18 cellular contexts compared by ENCODE assay signal in genomic region chr1:240998024-240998423, GRCh38.
DNase-seq lines count a peak whose midpoint lies in the region; ATAC-seq and TF ChIP-seq lines count a peak whose summit lies in the region.
"Had no signal": no experiment of that assay in that cellular context is flagged by ENCODE, and none has a peak within 500 bp of the region (broad histone marks: within the 10 kb centered on the region; RNA-seq: fewer than 3 reads in every experiment).

No MANE protein-coding gene starts in this region.

- DNase-seq in AG08396 (ENCODE audit: low spot score) = peak; percentile 8
- DNase-seq in GM04504 (ENCODE audit: low read depth) = peak; percentile 16
- peak; percentile 74 for DNase-seq in astrocyte of the hippocampus (ENCODE audit: low read depth, low spot score)
- DNase-seq in mesothelial cell of epicardium (ENCODE audit: low spot score in 2 of 2, unreplicated experiment in 2 of 2) = no peak
- no peak for DNase-seq in substantia nigra (lab: John Stamatoyannopoulos, UW)
- no peak for DNase-seq in RPMI8226
- DNase-seq: ACHN; activated CD4-positive, alpha-beta T cell treated with anti-CD3 and anti-CD28 coated beads for 36 hours; activated CD8-positive, alpha-beta memory T cell treated with anti-CD3 and anti-CD28 coated beads, Interleukin-2, amount 10 ng/mL, durations not matched to agents 7 days and 5 days; CD4-positive, alpha-beta memory T cell; foreskin keratinocyte; GOT3; hippocampal formation; Right ventricle myocardium superior; stimulated activated CD4-positive, alpha-beta T cell treated with anti-CD3 and anti-CD28 coated beads, Interleukin-12 subunit alpha, Interleukin-12 subunit beta, amount 100 ng/mL, for 4 hours had no signal

- H3K9me3 Mint-ChIP-seq in mesothelial cell of epicardium = peaks cover 8% of the 10 kb centered on the region

- peaks cover 2% of the 10 kb centered on the region for H3K27me3 Mint-ChIP-seq in mesothelial cell of epicardium (ENCODE audit: low read depth)
- H3K27me3 Mint-ChIP-seq: activated CD4-positive, alpha-beta T cell treated with anti-CD3 and anti-CD28 coated beads for 36 hours; activated CD8-positive, alpha-beta memory T cell treated with anti-CD3 and anti-CD28 coated beads, Interleukin-2, amount 10 ng/mL, durations not matched to agents 7 days and 5 days; CD4-positive, alpha-beta memory T cell; dendritic cell treated with granulocyte-macrophage colony-stimulating factor and Interleukin-4, amounts not matched to agents 40 ng/mL and 50 ng/mL, for 4 days had no signal

- ATAC-seq in GM18870 (IDR thresholded peaks at IDR 0.05; ENCODE audit: unreplicated experiment) (no peak), GM21717 (IDR thresholded peaks at IDR 0.05; ENCODE audit: unreplicated experiment) (no peak)
- ATAC-seq: activated CD4-positive, alpha-beta T cell treated with anti-CD3 and anti-CD28 coated beads for 36 hours; activated CD8-positive, alpha-beta memory T cell treated with anti-CD3 and anti-CD28 coated beads, Interleukin-2, amount 10 ng/mL, durations not matched to agents 7 days and 5 days; foreskin keratinocyte had no signal

- no peak for TF ChIP-seq CTCF in mesothelial cell of epicardium (IDR thresholded peaks at IDR 0.05; ENCODE audit: unreplicated experiment)

- peaks cover 4% of the 10 kb centered on the region for H3K4me1 Mint-ChIP-seq in mesothelial cell of epicardium
- H3K4me1 Mint-ChIP-seq: activated CD4-positive, alpha-beta T cell treated with anti-CD3 and anti-CD28 coated beads for 36 hours; activated CD8-positive, alpha-beta memory T cell treated with anti-CD3 and anti-CD28 coated beads, Interleukin-2, amount 10 ng/mL, durations not matched to agents 7 days and 5 days; CD4-positive, alpha-beta memory T cell had no signal

- H3K27ac Mint-ChIP-seq in mesothelial cell of epicardium = peak overlapping the region; percentile 8
- H3K27ac Mint-ChIP-seq: activated CD4-positive, alpha-beta T cell treated with anti-CD3 and anti-CD28 coated beads for 36 hours; activated CD8-positive, alpha-beta memory T cell treated with anti-CD3 and anti-CD28 coated beads, Interleukin-2, amount 10 ng/mL, durations not matched to agents 7 days and 5 days; CD4-positive, alpha-beta memory T cell; dendritic cell treated with granulocyte-macrophage colony-stimulating factor and Interleukin-4, amounts not matched to agents 40 ng/mL and 50 ng/mL, for 4 days had no signal

- no peak overlapping the region for H3K4me3 Mint-ChIP-seq in mesothelial cell of epicardium
- H3K4me3 Mint-ChIP-seq: activated CD4-positive, alpha-beta T cell treated with anti-CD3 and anti-CD28 coated beads for 36 hours; activated CD8-positive, alpha-beta memory T cell treated with anti-CD3 and anti-CD28 coated beads, Interleukin-2, amount 10 ng/mL, durations not matched to agents 7 days and 5 days; CD4-positive, alpha-beta memory T cell; dendritic cell treated with granulocyte-macrophage colony-stimulating factor and Interleukin-4, amounts not matched to agents 40 ng/mL and 50 ng/mL, for 4 days had no signal

- H3K36me3 Mint-ChIP-seq in mesothelial cell of epicardium = no peaks in the 10 kb centered on the region
- H3K36me3 Mint-ChIP-seq: activated CD8-positive, alpha-beta memory T cell treated with anti-CD3 and anti-CD28 coated beads, Interleukin-2, amount 10 ng/mL, durations not matched to agents 7 days and 5 days; CD4-positive, alpha-beta memory T cell had no signal

- no peak overlapping the region for H3K27ac ChIP-seq in substantia nigra (ENCODE audit: low read depth, low read length, poor library complexity, severe bottlenecking)
- H3K27ac ChIP-seq: foreskin keratinocyte had no signal

Comparison
In these comparisons a context has a peak if more than half of its experiments do, and no peak if none do; other contexts are left out.
1. DNase-seq: peak in AG08396 (single experiment), GM04504 (single experiment) and astrocyte of the hippocampus (single experiment); none in mesothelial cell of epicardium (0 of 2), substantia nigra (0 of 49) and RPMI8226 (single experiment).